In genomic region chr6:158635427-158636073, GRCh38 we compare ENCODE assay signal across 2 cellular contexts.
TF ChIP-seq lines count a peak whose summit lies in the region.

No MANE protein-coding gene starts in this region.

TF ChIP-seq in SK-N-SH, 30 proteins besides CTCF, POLR2A, EP300 and RAD21:
- no peak for TF ChIP-seq MAX (IDR thresholded peaks at IDR 0.05; ENCODE audit: low read depth)
- TF ChIP-seq EZH2phosphoT487 (IDR thresholded peaks at IDR 0.05; ENCODE audit: borderline replicate concordance, low read depth): no peak
- no peak for TF ChIP-seq TCF12 (IDR thresholded peaks at IDR 0.05)
- no peak for TF ChIP-seq RFX5 (IDR thresholded peaks at IDR 0.05; ENCODE audit: low read length)
- no peak for TF ChIP-seq PBX3 (IDR thresholded peaks at IDR 0.05)
- TF ChIP-seq MXI1 (IDR thresholded peaks at IDR 0.05; ENCODE audit: low read depth, low read length): no peak
- no peak for TF ChIP-seq USF1 (IDR thresholded peaks at IDR 0.05; ENCODE audit: borderline replicate concordance, low read depth)
- TF ChIP-seq ELF1 (IDR thresholded peaks at IDR 0.05): no peak
- no peak for TF ChIP-seq SIN3A (IDR thresholded peaks at IDR 0.05; ENCODE audit: borderline replicate concordance, low read depth, low read length)
- TF ChIP-seq GABPA (IDR thresholded peaks at IDR 0.05; ENCODE audit: low read depth): no peak
- no peak for TF ChIP-seq MEF2A (IDR thresholded peaks at IDR 0.05; ENCODE audit: borderline replicate concordance, low read depth)
- TF ChIP-seq GATA2 (CRISPR knock-in tag; IDR thresholded peaks at IDR 0.05): no peak
- no peak for TF ChIP-seq NFIC (IDR thresholded peaks at IDR 0.05; ENCODE audit: borderline replicate concordance)
- no peak for TF ChIP-seq POLR2AphosphoS5 (IDR thresholded peaks at IDR 0.05; ENCODE audit: low read depth, low read length)
- no peak for TF ChIP-seq IRF3 (IDR thresholded peaks at IDR 0.05; ENCODE audit: low read depth, low read length)
- TF ChIP-seq SMC3 (IDR thresholded peaks at IDR 0.05; ENCODE audit: low read depth, low read length): no peak
- no peak for TF ChIP-seq TEAD4 (IDR thresholded peaks at IDR 0.05; ENCODE audit: borderline replicate concordance, insufficient read depth)
- no peak for TF ChIP-seq RXRA (IDR thresholded peaks at IDR 0.05; ENCODE audit: borderline replicate concordance, low read depth)
- no peak for TF ChIP-seq NRF1 (IDR thresholded peaks at IDR 0.05; ENCODE audit: low read depth, low read length)
- no peak for TF ChIP-seq FOXM1 (IDR thresholded peaks at IDR 0.05; ENCODE audit: low read depth)

TF ChIP-seq in SK-N-SH treated with all-trans-retinoic acid at 6 μM for 48 hours, 23 proteins besides CTCF, POLR2A, EP300 and RAD21:
- no peak for TF ChIP-seq ZFP3 (CRISPR knock-in tag; IDR thresholded peaks at IDR 0.05)
- no peak for TF ChIP-seq PPARA (CRISPR knock-in tag; IDR thresholded peaks at IDR 0.05; ENCODE audit: borderline replicate concordance)
- no peak for TF ChIP-seq SNAI2 (CRISPR knock-in tag; IDR thresholded peaks at IDR 0.05)
- no peak for TF ChIP-seq ISL1 (CRISPR knock-in tag; IDR thresholded peaks at IDR 0.05)
- TF ChIP-seq CSDC2 (CRISPR knock-in tag; IDR thresholded peaks at IDR 0.05): no peak
- no peak for TF ChIP-seq ZNF565 (CRISPR knock-in tag; conservative IDR thresholded peaks at IDR 0.05; ENCODE audit: low read depth)
- no peak for TF ChIP-seq ZFP30 (CRISPR knock-in tag; IDR thresholded peaks at IDR 0.05)
- no peak for TF ChIP-seq ZNF70 (CRISPR knock-in tag; IDR thresholded peaks at IDR 0.05)
- TF ChIP-seq TCF4 (CRISPR knock-in tag; IDR thresholded peaks at IDR 0.05; ENCODE audit: borderline replicate concordance): no peak
- TF ChIP-seq ARNTL (CRISPR knock-in tag; IDR thresholded peaks at IDR 0.05; ENCODE audit: borderline replicate concordance, low read depth): no peak
- TF ChIP-seq CREB5 (CRISPR knock-in tag; IDR thresholded peaks at IDR 0.05; ENCODE audit: low read depth): no peak
- no peak for TF ChIP-seq TOX (CRISPR knock-in tag; IDR thresholded peaks at IDR 0.05; ENCODE audit: borderline replicate concordance)
- no peak for TF ChIP-seq ESRRG (CRISPR knock-in tag; IDR thresholded peaks at IDR 0.05)
- no peak for TF ChIP-seq ZC3H10 (CRISPR knock-in tag; IDR thresholded peaks at IDR 0.05)
- TF ChIP-seq RARB (CRISPR knock-in tag; IDR thresholded peaks at IDR 0.05): no peak
- TF ChIP-seq ZNF8 (CRISPR knock-in tag; IDR thresholded peaks at IDR 0.05): no peak
- no peak for TF ChIP-seq OSR1 (CRISPR knock-in tag; IDR thresholded peaks at IDR 0.05)
- TF ChIP-seq POU6F1 (CRISPR knock-in tag; IDR thresholded peaks at IDR 0.05; ENCODE audit: borderline replicate concordance, low read depth): no peak
- no peak for TF ChIP-seq CSRNP3 (CRISPR knock-in tag; IDR thresholded peaks at IDR 0.05)
